Comparison of ENCODE assay signal across 10 cellular contexts in genomic region chr16:23726710-23727109, GRCh38. TPM values are rescaled to one million over a fixed set of nuclear protein-coding genes. Genes with fewer than 3 reads are reported as not detected.
"Had no signal": no experiment of that assay in that cellular context is flagged by ENCODE, and none has a peak within 500 bp of the region (broad histone marks: within the 10 kb centered on the region; RNA-seq: fewer than 3 reads in every experiment).

No MANE protein-coding gene starts in this region.

- H3K4me3 ChIP-seq: GM23338, HAP-1 had no signal

- H3K9me3 ChIP-seq: HAP-1 had no signal

- H3K27ac ChIP-seq: HL-60, KMS-11 had no signal

- ATAC-seq: GM23338 had no signal

- H3K4me1 ChIP-seq: HAP-1 had no signal

- DNase-seq: H7, HFFc6, IMR-90, KBM-7 had no signal

- H2AFZ ChIP-seq: GM23338 had no signal

- H3K36me3 ChIP-seq: HAP-1 had no signal

- H3K9ac ChIP-seq: KMS-11 had no signal

- H3K4me2 ChIP-seq: GM23338 had no signal

RNA-seq across cellular contexts. Expression of gene ERN2, which starts 13.7 kb away (rescaled TPM):
- total RNA-seq: H4, HFFc6, HT1080 had no signal

RNA-seq across cellular contexts. Expression of gene CHP2, which starts 28.1 kb away (rescaled TPM):
- total RNA-seq: H4, HFFc6, HT1080, IMR-90 had no signal
- polyA plus RNA-seq: IMR-90 had no signal
